ENCODE assay signal across 9 cellular contexts in the genomic region with DNA sequence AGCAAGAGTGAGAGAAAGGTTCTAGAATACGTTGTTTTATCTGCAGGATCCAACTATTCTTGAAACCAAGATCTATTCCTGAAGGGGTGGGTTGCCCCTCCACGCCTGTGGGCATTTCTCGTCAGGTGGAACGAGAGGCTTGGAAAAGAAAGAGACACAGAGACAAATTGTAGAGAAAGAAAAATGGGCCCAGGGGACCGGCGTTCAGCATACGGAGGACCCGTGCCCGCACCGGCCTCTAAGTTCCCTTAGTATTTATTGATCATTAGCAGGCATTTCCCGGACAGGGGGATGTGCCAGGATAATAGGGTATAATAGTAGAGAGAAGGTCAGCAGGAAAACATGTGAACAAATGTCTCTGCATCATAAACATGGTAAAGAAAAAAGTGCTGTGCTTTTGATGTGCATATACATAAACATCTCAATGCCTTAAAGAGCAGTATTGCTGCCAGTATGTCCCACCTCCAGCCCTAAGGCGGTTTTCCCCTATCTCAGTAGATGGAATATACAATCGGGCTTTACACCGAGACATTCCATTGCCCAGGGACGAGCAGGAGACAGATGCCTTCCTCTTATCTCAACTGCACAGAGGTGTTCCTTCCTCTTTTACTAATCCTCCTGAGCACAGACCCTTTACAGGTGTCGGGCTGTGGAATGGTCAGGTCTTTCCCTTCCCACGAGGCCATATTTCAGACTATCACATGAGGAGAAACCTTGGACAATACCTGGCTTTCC. TPM values are rescaled to one million over a fixed set of nuclear protein-coding genes. Genes with fewer than 3 reads are reported as not detected.
A peak's percentile ranks its signal among the peaks of the same experiment; 100 is the strongest.
DNase-seq lines count a peak whose midpoint lies in the region; ATAC-seq, FAIRE-seq and TF ChIP-seq lines count a peak whose summit lies in the region.
"Not testable (repeated sequence)": the region's sequence is repeated elsewhere in the genome, so short reads cannot be mapped to it uniquely, and the experiment has no call there.
"Had no signal": no experiment of that assay in that cellular context is flagged by ENCODE, and none has a peak within 500 bp of the region (broad histone marks: within the 10 kb centered on the region; RNA-seq: fewer than 3 reads in every experiment).

No MANE protein-coding gene starts in this region.

- H3K27ac ChIP-seq in CD4-positive, CD25-positive, alpha-beta regulatory T cell (ENCODE audit: insufficient read depth, low read length, poor library complexity, severe bottlenecking); GM12878 (ENCODE audit: control insufficient read depth, insufficient read depth); iPS-20b (ENCODE audit: low read length); parathyroid adenoma: not testable (repeated sequence)

- H3K4me2 ChIP-seq in GM12878 (ENCODE audit: control insufficient read depth, insufficient read depth) = peak overlapping the region; percentile 18; the same call in 1 of the 2 replicates
- H3K4me2 ChIP-seq in parathyroid adenoma (ENCODE audit: low read length) = not testable (repeated sequence)

- peaks cover 24% of the 10 kb centered on the region for H3K79me2 ChIP-seq in GM12878 (ENCODE audit: control insufficient read depth, insufficient read depth, low read length)
- H3K79me2 ChIP-seq in parathyroid adenoma = peaks cover 14% of the 10 kb centered on the region

- H3K27ac Mint-ChIP-seq in CD4-positive, CD25-positive, alpha-beta regulatory T cell = peak overlapping the region; percentile 51 to 97 (median 83)
- peak overlapping the region; percentile 11 for H3K27ac Mint-ChIP-seq in activated CD4-positive, alpha-beta T cell treated with anti-CD3 and anti-CD28 coated beads for 36 hours

- H3K4me3 Mint-ChIP-seq in CD4-positive, CD25-positive, alpha-beta regulatory T cell = peak overlapping the region in 3 of 4 donors; percentile 95 to 98 (median 98)
- peak overlapping the region; percentile 92 for H3K4me3 Mint-ChIP-seq in activated CD4-positive, alpha-beta T cell treated with anti-CD3 and anti-CD28 coated beads for 36 hours

- not testable (repeated sequence) for TF ChIP-seq CTCF in GM12878 (IDR thresholded peaks at IDR 0.05 in 2 of 3, conservative IDR thresholded peaks at IDR 0.05 in 1 of 3; ENCODE audit: control insufficient read depth in 2 of 3, extremely low read depth in 1 of 3, insufficient read depth in 1 of 3, low read depth in 3 of 3, low read length in 3 of 3); parathyroid adenoma (IDR thresholded peaks at IDR 0.05)

- not testable (repeated sequence) for H3K9me3 Mint-ChIP-seq in CD4-positive, CD25-positive, alpha-beta regulatory T cell; activated CD4-positive, alpha-beta T cell treated with anti-CD3 and anti-CD28 coated beads for 36 hours (ENCODE audit: low read depth)

- not testable (repeated sequence) for DNase-seq in CD4-positive, CD25-positive, alpha-beta regulatory T cell; activated CD4-positive, alpha-beta T cell treated with anti-CD3 and anti-CD28 coated beads for 36 hours; GM12878 (ENCODE audit: low read depth, low spot score)
- DNase-seq in KBM-7 = peak; percentile 48

- in situ Hi-C loops in KBM-7 (cut with MboI; ENCODE audit: low pct_unique_long_range_greater_than_20kb, low sequenced_read_pairs) (loop anchor here (25.0 kb wide), 1 partner anchor 239 kb away; a partner anchor contains a TSS), GM12878 (cut with MboI) (loop anchor here (5.0 kb wide), 1 partner anchor 114 kb away; no protein-coding TSS in a partner anchor)

- not testable (repeated sequence) for FAIRE-seq in GM12878 (lab: Jason Lieb, UNC)

- H3K27me3 Mint-ChIP-seq in CD4-positive, CD25-positive, alpha-beta regulatory T cell; activated CD4-positive, alpha-beta T cell treated with anti-CD3 and anti-CD28 coated beads for 36 hours: not testable (repeated sequence)

- not testable (repeated sequence) for TF ChIP-seq EP300 in GM12878 (IDR thresholded peaks at IDR 0.05; ENCODE audit: borderline replicate concordance in 1 of 2, control insufficient read depth in 1 of 2, low read depth in 2 of 2, low read length in 2 of 2)

- not testable (repeated sequence) for ATAC-seq in CD4-positive, CD25-positive, alpha-beta regulatory T cell (ENCODE audit: low read depth in 2 of 2); activated CD4-positive, alpha-beta T cell treated with anti-CD3 and anti-CD28 coated beads for 36 hours; GM12878

- peaks cover 12 to 46% (median 27%) of the 10 kb centered on the region in 4 donors for H3K4me1 Mint-ChIP-seq in CD4-positive, CD25-positive, alpha-beta regulatory T cell
- peaks cover 42% of the 10 kb centered on the region for H3K4me1 Mint-ChIP-seq in activated CD4-positive, alpha-beta T cell treated with anti-CD3 and anti-CD28 coated beads for 36 hours

- TF ChIP-seq POLR2A in GM12878 (IDR thresholded peaks at IDR 0.05; ENCODE audit: low read depth, low read length) = not testable (repeated sequence)

- H4K20me1 ChIP-seq in GM12878 (ENCODE audit: control insufficient read depth, insufficient read depth) = not testable (repeated sequence)

- not testable (repeated sequence) for BruUV-seq in GM12878 (replicated peaks; lab: Mats Ljungman, UMichigan)

- TF ChIP-seq RAD21 in GM12878 (IDR thresholded peaks at IDR 0.05; ENCODE audit: insufficient read depth, low read depth, low read length) = not testable (repeated sequence)

- not testable (repeated sequence) for H3K9me3 ChIP-seq in CD4-positive, CD25-positive, alpha-beta regulatory T cell (ENCODE audit: control insufficient read depth in 2 of 2, low read length in 2 of 2); GM12878 (replicated peaks; ENCODE audit: control insufficient read depth, insufficient read depth, low read length); iPS-20b (ENCODE audit: insufficient read depth, low read depth, low read length); parathyroid adenoma (ENCODE audit: control insufficient read depth, low read length)

- RAD21 ChIA-PET in GM12878 (lab: Charles Lee; ENCODE audit: unreplicated experiment) = not testable (repeated sequence)

- peaks cover 13% of the 10 kb centered on the region for H3K36me3 ChIP-seq in CD4-positive, CD25-positive, alpha-beta regulatory T cell (ENCODE audit: control insufficient read depth, insufficient read depth, low read length)
- not testable (repeated sequence) for H3K36me3 ChIP-seq in GM12878 (ENCODE audit: control insufficient read depth in 2 of 2, insufficient read depth in 2 of 2, low read length in 1 of 2); parathyroid adenoma (ENCODE audit: control insufficient read depth, insufficient read depth, low read length)
- H3K36me3 ChIP-seq in iPS-20b (ENCODE audit: insufficient read depth, low read depth, low read length) = peaks cover 25% of the 10 kb centered on the region

- H3K9ac ChIP-seq in GM12878 (ENCODE audit: control insufficient read depth, insufficient read depth, low read length); parathyroid adenoma: not testable (repeated sequence)
- peak overlapping the region; percentile 78 for H3K9ac ChIP-seq in iPS-20b (ENCODE audit: low read depth, low read length)

- 79% methylated on average over 17 of the region's 17 CpGs for WGBS in GM12878 (ENCODE audit: insufficient coverage, insufficient replicate concordance, low lambda C conversion rate, missing lambda C conversion rate)

- not testable (repeated sequence) for H3K4me3 ChIP-seq in CD4-positive, CD25-positive, alpha-beta regulatory T cell (ENCODE audit: low read depth, low read length); GM12878; parathyroid adenoma (ENCODE audit: low read depth, low read length)
- peak overlapping the region; percentile 94 for H3K4me3 ChIP-seq in iPS-20b (ENCODE audit: low read length)

- H2AFZ ChIP-seq in GM12878 (ENCODE audit: control insufficient read depth, low read depth, low read length) (peak overlapping the region; percentile 45), parathyroid adenoma (peak overlapping the region; percentile 8)

- H3K4me1 ChIP-seq in CD4-positive, CD25-positive, alpha-beta regulatory T cell (ENCODE audit: control insufficient read depth, insufficient read depth, low read length, poor library complexity, severe bottlenecking) = peaks cover 18% of the 10 kb centered on the region
- not testable (repeated sequence) for H3K4me1 ChIP-seq in GM12878 (ENCODE audit: control insufficient read depth, insufficient read depth, low read length)
- peaks cover 15% of the 10 kb centered on the region for H3K4me1 ChIP-seq in iPS-20b (ENCODE audit: insufficient read depth, low read length)
- peaks cover 11% of the 10 kb centered on the region for H3K4me1 ChIP-seq in parathyroid adenoma

- H3K36me3 Mint-ChIP-seq in CD4-positive, CD25-positive, alpha-beta regulatory T cell = peaks cover 17% of the 10 kb centered on the region
- peaks cover 26% of the 10 kb centered on the region for H3K36me3 Mint-ChIP-seq in activated CD4-positive, alpha-beta T cell treated with anti-CD3 and anti-CD28 coated beads for 36 hours (ENCODE audit: low read depth)

- CTCF ChIA-PET in activated CD4-positive, alpha-beta T cell treated with anti-CD3 and anti-CD28 coated beads for 36 hours (lab: Charles Lee); GM12878 (lab: Yijun Ruan, JAX): not testable (repeated sequence)

- H3K27me3 ChIP-seq in CD4-positive, CD25-positive, alpha-beta regulatory T cell (ENCODE audit: control insufficient read depth, insufficient read depth, low read length); GM12878 (replicated peaks in 1 of 2; ENCODE audit: control insufficient read depth in 2 of 2, insufficient read depth in 2 of 2, low read length in 1 of 2); iPS-20b (ENCODE audit: insufficient read depth, low read length); parathyroid adenoma (ENCODE audit: control insufficient read depth, insufficient read depth, low read length): not testable (repeated sequence)

- SMC1A ChIA-PET in GM12878 (lab: Charles Lee; ENCODE audit: uncharacterized antibody, unreplicated experiment) = not testable (repeated sequence)

- POLR2A ChIA-PET in activated CD4-positive, alpha-beta T cell treated with anti-CD3 and anti-CD28 coated beads for 36 hours (lab: Charles Lee); GM12878 (lab: Charles Lee): not testable (repeated sequence)

- intact Hi-C loops in activated CD4-positive, alpha-beta T cell treated with anti-CD3 and anti-CD28 coated beads for 36 hours (cut with DNase I, micrococcal nuclease) = loop anchor here (5.0 to 10.0 kb wide), 2 partner anchors 329 to 356 kb away; a partner anchor contains a TSS
- intact Hi-C loops in GM12878 (cut with micrococcal nuclease; ENCODE audit: unreplicated experiment) = loop anchor here (2.0 to 5.0 kb wide), 3 partner anchors 30 to 349 kb away; no protein-coding TSS in a partner anchor

RNA-seq across cellular contexts. Expression of a gene that starts 1.7 kb away (rescaled TPM):
- 32.7 TPM for total RNA-seq in CD4-positive, CD25-positive, alpha-beta regulatory T cell
- polyA plus RNA-seq in CD4-positive, CD25-positive, alpha-beta regulatory T cell = 10 to 100 TPM; 60.8 to 72.0 (median 64.7) TPM
- total RNA-seq in activated CD4-positive, alpha-beta T cell treated with anti-CD3 and anti-CD28 coated beads for 36 hours = 10 to 100 TPM; 64.1 to 76.9 TPM
- 71.4 and 71.6 TPM in 2 replicates for total RNA-seq in GM12878 (2013; cell fraction: nucleolus; rRNA removed)
- 46.7 and 51.8 TPM in 2 replicates for total RNA-seq in GM12878 (2014; rRNA removed)
- total RNA-seq in GM12878 (2014; rRNA removed; fragmentation: Illumina TruSeq; extraction: Trizol) = 60.4 and 61.4 TPM in 2 replicates
- 52.0 and 54.3 TPM in 2 replicates for total RNA-seq in GM12878 (2021)
- 19.8 TPM for polyA plus RNA-seq in GM12878 (2011; ENCODE audit: low read depth)
- polyA plus RNA-seq in GM12878 (2011; rRNA removed) = 55.6 and 96.0 TPM in 2 replicates
- 28.4 and 28.7 TPM in 2 replicates for polyA plus RNA-seq in GM12878 (2011; cell fraction: cytosol; rRNA removed)
- 16.5 and 26.0 TPM in 2 replicates for polyA plus RNA-seq in GM12878 (2011; cell fraction: nucleus; rRNA removed)
- 37.3 and 39.8 TPM in 2 replicates for polyA plus RNA-seq in GM12878 (2012)
- polyA plus RNA-seq in GM12878 (2014; fragmentation: Illumina TruSeq; extraction: Trizol) = 67.8 and 74.6 TPM in 2 replicates
- polyA plus RNA-seq in GM12878 (2014; fragmentation: Nextera tagmentation; extraction: Ambion mirVana) = 10 to 100 TPM; 29.4 to 44.5 TPM
- polyA plus RNA-seq in GM12878 (2014; rRNA removed) = 50.9 and 61.1 TPM in 2 replicates
- 10 to 100 TPM; 94.2 to 97.7 TPM for polyA plus RNA-seq in GM12878 (2016; fragmentation: Nextera tagmentation; extraction: Ambion mirVana)
- polyA minus RNA-seq in GM12878 (2011; rRNA and poly(A)+ RNA removed) = 20.5 and 20.7 TPM in 2 replicates
- polyA minus RNA-seq in GM12878 (2011; cell fraction: cytosol; rRNA and poly(A)+ RNA removed) = 9.4 and 11.6 TPM in 2 replicates
- 16.1 and 22.9 TPM in 2 replicates for polyA minus RNA-seq in GM12878 (2011; cell fraction: nucleus; rRNA and poly(A)+ RNA removed)

RNA-seq across cellular contexts. Expression of a gene that starts 20.3 kb away (rescaled TPM):
- total RNA-seq in CD4-positive, CD25-positive, alpha-beta regulatory T cell = not detected
- polyA plus RNA-seq in CD4-positive, CD25-positive, alpha-beta regulatory T cell = not detected
- total RNA-seq in activated CD4-positive, alpha-beta T cell treated with anti-CD3 and anti-CD28 coated beads for 36 hours = under 1 TPM; 0.39 to 0.67 TPM
- 0.06 TPM in 1 of 2 replicates, not detected in the other for total RNA-seq in GM12878 (2013; cell fraction: nucleolus; rRNA removed)
- under 0.01 TPM in 1 of 2 replicates, not detected in the other for total RNA-seq in GM12878 (2014; rRNA removed)
- total RNA-seq in GM12878 (2014; rRNA removed; fragmentation: Illumina TruSeq; extraction: Trizol) = 0.04 and 0.05 TPM in 2 replicates
- 0.05 TPM in 2 replicates for total RNA-seq in GM12878 (2021)
- not detected for polyA plus RNA-seq in GM12878 (2011; ENCODE audit: low read depth)
- not detected in 2 replicates for polyA plus RNA-seq in GM12878 (2011; rRNA removed)
- not detected in 2 replicates for polyA plus RNA-seq in GM12878 (2011; cell fraction: cytosol; rRNA removed)
- not detected in 2 replicates for polyA plus RNA-seq in GM12878 (2011; cell fraction: nucleus; rRNA removed)
- 0.03 TPM in 1 of 2 replicates, not detected in the other for polyA plus RNA-seq in GM12878 (2012)
- 0.01 and 0.03 TPM in 2 replicates for polyA plus RNA-seq in GM12878 (2014; fragmentation: Illumina TruSeq; extraction: Trizol)
- polyA plus RNA-seq in GM12878 (2014; fragmentation: Nextera tagmentation; extraction: Ambion mirVana) = not detected
- 0.06 TPM in 1 of 2 replicates, not detected in the other for polyA plus RNA-seq in GM12878 (2014; rRNA removed)
- polyA plus RNA-seq in GM12878 (2016; fragmentation: Nextera tagmentation; extraction: Ambion mirVana) = not detected
- polyA minus RNA-seq in GM12878 (2011; rRNA and poly(A)+ RNA removed) = not detected in 2 replicates
- polyA minus RNA-seq in GM12878 (2011; cell fraction: cytosol; rRNA and poly(A)+ RNA removed) = not detected in 2 replicates
- not detected in 2 replicates for polyA minus RNA-seq in GM12878 (2011; cell fraction: nucleus; rRNA and poly(A)+ RNA removed)
- total RNA-seq: dermis blood vessel endothelial cell, Peyer's patch had no signal

RNA-seq across cellular contexts. Expression of a gene that starts 23.4 kb away (rescaled TPM):
- 0.69 TPM for total RNA-seq in CD4-positive, CD25-positive, alpha-beta regulatory T cell
- polyA plus RNA-seq in CD4-positive, CD25-positive, alpha-beta regulatory T cell = under 1 TPM; 0.15 to 0.46 (median 0.28) TPM
- 1 to 10 TPM in 1 of 2 experiments, under 1 TPM in 1; 0.63 to 1.3 TPM for total RNA-seq in activated CD4-positive, alpha-beta T cell treated with anti-CD3 and anti-CD28 coated beads for 36 hours
- 3.6 and 3.9 TPM in 2 replicates for total RNA-seq in GM12878 (2013; cell fraction: nucleolus; rRNA removed)
- total RNA-seq in GM12878 (2014; rRNA removed) (0.28 and 0.33 TPM in 2 replicates), GM12878 (2014; rRNA removed; fragmentation: Illumina TruSeq; extraction: Trizol) (0.41 and 0.54 TPM in 2 replicates), GM12878 (2021) (0.48 and 0.59 TPM in 2 replicates)
- 0.10 TPM for polyA plus RNA-seq in GM12878 (2011; ENCODE audit: low read depth)
- polyA plus RNA-seq in GM12878 (2011; rRNA removed) (0.39 and 0.69 TPM in 2 replicates), GM12878 (2014; fragmentation: Illumina TruSeq; extraction: Trizol) (0.29 and 0.54 TPM in 2 replicates), GM12878 (2014; fragmentation: Nextera tagmentation; extraction: Ambion mirVana) (under 1 TPM; 0.08 to 0.09 TPM), GM12878 (2014; rRNA removed) (0.20 and 0.32 TPM in 2 replicates), GM12878 (2016; fragmentation: Nextera tagmentation; extraction: Ambion mirVana) (under 1 TPM; 0.16 to 0.25 TPM)
- 0.09 and 0.10 TPM in 2 replicates for polyA plus RNA-seq in GM12878 (2011; cell fraction: cytosol; rRNA removed)
- 0.38 and 0.46 TPM in 2 replicates for polyA plus RNA-seq in GM12878 (2011; cell fraction: nucleus; rRNA removed)
- 0.22 TPM in 2 replicates for polyA plus RNA-seq in GM12878 (2012)
- 1.1 TPM in 2 replicates for polyA minus RNA-seq in GM12878 (2011; rRNA and poly(A)+ RNA removed)
- polyA minus RNA-seq in GM12878 (2011; cell fraction: cytosol; rRNA and poly(A)+ RNA removed) = 0.62 TPM in 1 of 2 replicates, not detected in the other
- polyA minus RNA-seq in GM12878 (2011; cell fraction: nucleus; rRNA and poly(A)+ RNA removed) = 0.24 and 0.57 TPM in 2 replicates

RNA-seq across cellular contexts. Expression of a gene that starts 34.3 kb away (rescaled TPM):
- not detected for total RNA-seq in CD4-positive, CD25-positive, alpha-beta regulatory T cell
- not detected for polyA plus RNA-seq in CD4-positive, CD25-positive, alpha-beta regulatory T cell
- total RNA-seq in activated CD4-positive, alpha-beta T cell treated with anti-CD3 and anti-CD28 coated beads for 36 hours = under 1 TPM; 0.07 to 0.09 TPM
- 1.2 and 1.3 TPM in 2 replicates for total RNA-seq in GM12878 (2013; cell fraction: nucleolus; rRNA removed)
- total RNA-seq in GM12878 (2014; rRNA removed) (1.0 and 1.2 TPM in 2 replicates), GM12878 (2014; rRNA removed; fragmentation: Illumina TruSeq; extraction: Trizol) (2.0 and 2.4 TPM in 2 replicates), GM12878 (2021) (1.9 and 2.2 TPM in 2 replicates)
- 0.79 TPM for polyA plus RNA-seq in GM12878 (2011; ENCODE audit: low read depth)
- polyA plus RNA-seq in GM12878 (2011; rRNA removed) (0.50 and 0.57 TPM in 2 replicates), GM12878 (2014; fragmentation: Illumina TruSeq; extraction: Trizol) (2.4 and 3.1 TPM in 2 replicates), GM12878 (2014; fragmentation: Nextera tagmentation; extraction: Ambion mirVana) (1 to 10 TPM; 2.2 to 3.0 TPM), GM12878 (2014; rRNA removed) (1.5 and 2.4 TPM in 2 replicates), GM12878 (2016; fragmentation: Nextera tagmentation; extraction: Ambion mirVana) (1 to 10 TPM; 1.6 to 2.2 TPM)
- 0.61 and 0.69 TPM in 2 replicates for polyA plus RNA-seq in GM12878 (2011; cell fraction: cytosol; rRNA removed)
- 0.32 and 0.46 TPM in 2 replicates for polyA plus RNA-seq in GM12878 (2011; cell fraction: nucleus; rRNA removed)
- polyA plus RNA-seq in GM12878 (2012) = 1.4 and 1.6 TPM in 2 replicates
- polyA minus RNA-seq in GM12878 (2011; rRNA and poly(A)+ RNA removed) = 1.2 and 1.5 TPM in 2 replicates
- not detected in 2 replicates for polyA minus RNA-seq in GM12878 (2011; cell fraction: cytosol; rRNA and poly(A)+ RNA removed)
- polyA minus RNA-seq in GM12878 (2011; cell fraction: nucleus; rRNA and poly(A)+ RNA removed) = 0.60 and 1.1 TPM in 2 replicates
- total RNA-seq: dermis blood vessel endothelial cell, Peyer's patch had no signal

RNA-seq across cellular contexts. Expression of a gene that starts 47.8 kb away (rescaled TPM):
- total RNA-seq in CD4-positive, CD25-positive, alpha-beta regulatory T cell = not detected
- not detected for polyA plus RNA-seq in CD4-positive, CD25-positive, alpha-beta regulatory T cell
- total RNA-seq in activated CD4-positive, alpha-beta T cell treated with anti-CD3 and anti-CD28 coated beads for 36 hours = not detected
- total RNA-seq in GM12878 (2013; cell fraction: nucleolus; rRNA removed) = 0.25 and 0.39 TPM in 2 replicates
- total RNA-seq in GM12878 (2014; rRNA removed) = 0.22 and 0.34 TPM in 2 replicates
- total RNA-seq in GM12878 (2014; rRNA removed; fragmentation: Illumina TruSeq; extraction: Trizol) = 0.22 and 0.37 TPM in 2 replicates
- total RNA-seq in GM12878 (2021) = 0.13 and 0.28 TPM in 2 replicates
- not detected for polyA plus RNA-seq in GM12878 (2011; ENCODE audit: low read depth)
- 0.16 and 0.19 TPM in 2 replicates for polyA plus RNA-seq in GM12878 (2011; rRNA removed)
- polyA plus RNA-seq in GM12878 (2011; cell fraction: cytosol; rRNA removed) = 0.18 and 0.27 TPM in 2 replicates
- 0.19 and 0.25 TPM in 2 replicates for polyA plus RNA-seq in GM12878 (2011; cell fraction: nucleus; rRNA removed)
- polyA plus RNA-seq in GM12878 (2012) = 0.32 and 0.37 TPM in 2 replicates
- 0.25 and 0.93 TPM in 2 replicates for polyA plus RNA-seq in GM12878 (2014; fragmentation: Illumina TruSeq; extraction: Trizol)
- under 1 TPM; 0.37 to 0.66 TPM for polyA plus RNA-seq in GM12878 (2014; fragmentation: Nextera tagmentation; extraction: Ambion mirVana)
- polyA plus RNA-seq in GM12878 (2014; rRNA removed) = 0.18 and 0.58 TPM in 2 replicates
- under 1 TPM; 0.43 to 0.48 TPM for polyA plus RNA-seq in GM12878 (2016; fragmentation: Nextera tagmentation; extraction: Ambion mirVana)
- polyA minus RNA-seq in GM12878 (2011; rRNA and poly(A)+ RNA removed) = 0.26 and 0.59 TPM in 2 replicates
- not detected in 2 replicates for polyA minus RNA-seq in GM12878 (2011; cell fraction: cytosol; rRNA and poly(A)+ RNA removed)
- polyA minus RNA-seq in GM12878 (2011; cell fraction: nucleus; rRNA and poly(A)+ RNA removed) = 0.12 and 0.29 TPM in 2 replicates
- total RNA-seq: dermis blood vessel endothelial cell, esophagus muscularis mucosa, Peyer's patch had no signal
